In the genomic region with DNA sequence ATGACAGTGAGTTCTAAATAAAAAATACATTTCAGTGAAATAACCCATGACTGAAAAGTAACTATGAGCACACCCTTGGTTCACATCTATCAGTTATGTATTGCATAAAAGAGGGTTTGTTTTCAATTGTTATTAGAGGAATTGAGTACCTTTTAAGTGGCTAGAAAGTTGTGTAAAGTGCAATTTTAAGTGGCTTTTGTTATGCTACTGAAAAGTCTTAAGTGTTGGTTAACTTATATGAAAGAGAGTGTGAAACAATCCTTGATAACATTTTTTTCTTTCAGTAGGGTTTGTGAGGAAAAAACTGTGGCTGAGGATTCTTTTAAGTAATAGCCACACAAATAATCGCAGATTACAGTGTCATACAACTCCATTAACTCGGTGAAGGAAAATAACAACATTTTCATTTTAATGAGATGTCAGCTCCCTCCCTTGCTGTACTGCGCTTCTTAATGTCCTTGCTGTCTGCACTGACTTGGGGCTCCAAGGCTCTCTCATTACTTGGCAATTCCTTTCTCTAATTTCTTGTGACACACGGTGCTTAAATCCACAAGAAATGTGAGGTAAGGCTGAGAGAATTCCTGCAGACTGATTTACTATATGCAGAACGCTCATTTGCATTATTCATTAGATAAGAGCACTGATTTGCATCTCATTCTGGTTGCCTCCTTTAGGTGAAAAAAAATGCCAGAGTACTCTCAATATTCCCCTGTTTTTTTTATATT, we compare ENCODE assay signal across 1 cellular context.
TF ChIP-seq lines count a peak whose summit lies in the region.

No MANE protein-coding gene starts in this region.

TF ChIP-seq in WTC11, 78 proteins besides CTCF, POLR2A, EP300 and RAD21 (continued from another document):
- TF ChIP-seq SMAD3 (CRISPR knock-in tag; IDR thresholded peaks at IDR 0.05; ENCODE audit: borderline replicate concordance), result no peak
- TF ChIP-seq IRF2 (CRISPR knock-in tag; IDR thresholded peaks at IDR 0.05; ENCODE audit: borderline replicate concordance, low read depth), result no peak
- no peak for TF ChIP-seq TEAD1 (CRISPR knock-in tag; IDR thresholded peaks at IDR 0.05)
- TF ChIP-seq NFATC4 (CRISPR knock-in tag; IDR thresholded peaks at IDR 0.05), result no peak
- TF ChIP-seq, protein P1, sequence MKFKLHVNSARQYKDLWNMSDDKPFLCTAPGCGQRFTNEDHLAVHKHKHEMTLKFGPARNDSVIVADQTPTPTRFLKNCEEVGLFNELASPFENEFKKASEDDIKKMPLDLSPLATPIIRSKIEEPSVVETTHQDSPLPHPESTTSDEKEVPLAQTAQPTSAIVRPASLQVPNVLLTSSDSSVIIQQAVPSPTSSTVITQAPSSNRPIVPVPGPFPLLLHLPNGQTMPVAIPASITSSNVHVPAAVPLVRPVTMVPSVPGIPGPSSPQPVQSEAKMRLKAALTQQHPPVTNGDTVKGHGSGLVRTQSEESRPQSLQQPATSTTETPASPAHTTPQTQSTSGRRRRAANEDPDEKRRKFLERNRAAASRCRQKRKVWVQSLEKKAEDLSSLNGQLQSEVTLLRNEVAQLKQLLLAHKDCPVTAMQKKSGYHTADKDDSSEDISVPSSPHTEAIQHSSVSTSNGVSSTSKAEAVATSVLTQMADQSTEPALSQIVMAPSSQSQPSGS (CRISPR knock-in tag; IDR thresholded peaks at IDR 0.05; ENCODE audit: borderline replicate concordance, low read depth), result no peak
- TF ChIP-seq STAT6 (CRISPR knock-in tag; conservative IDR thresholded peaks at IDR 0.05; ENCODE audit: low read depth), result no peak
